Comparison of ENCODE assay signal across 9 cellular contexts in the genomic region with DNA sequence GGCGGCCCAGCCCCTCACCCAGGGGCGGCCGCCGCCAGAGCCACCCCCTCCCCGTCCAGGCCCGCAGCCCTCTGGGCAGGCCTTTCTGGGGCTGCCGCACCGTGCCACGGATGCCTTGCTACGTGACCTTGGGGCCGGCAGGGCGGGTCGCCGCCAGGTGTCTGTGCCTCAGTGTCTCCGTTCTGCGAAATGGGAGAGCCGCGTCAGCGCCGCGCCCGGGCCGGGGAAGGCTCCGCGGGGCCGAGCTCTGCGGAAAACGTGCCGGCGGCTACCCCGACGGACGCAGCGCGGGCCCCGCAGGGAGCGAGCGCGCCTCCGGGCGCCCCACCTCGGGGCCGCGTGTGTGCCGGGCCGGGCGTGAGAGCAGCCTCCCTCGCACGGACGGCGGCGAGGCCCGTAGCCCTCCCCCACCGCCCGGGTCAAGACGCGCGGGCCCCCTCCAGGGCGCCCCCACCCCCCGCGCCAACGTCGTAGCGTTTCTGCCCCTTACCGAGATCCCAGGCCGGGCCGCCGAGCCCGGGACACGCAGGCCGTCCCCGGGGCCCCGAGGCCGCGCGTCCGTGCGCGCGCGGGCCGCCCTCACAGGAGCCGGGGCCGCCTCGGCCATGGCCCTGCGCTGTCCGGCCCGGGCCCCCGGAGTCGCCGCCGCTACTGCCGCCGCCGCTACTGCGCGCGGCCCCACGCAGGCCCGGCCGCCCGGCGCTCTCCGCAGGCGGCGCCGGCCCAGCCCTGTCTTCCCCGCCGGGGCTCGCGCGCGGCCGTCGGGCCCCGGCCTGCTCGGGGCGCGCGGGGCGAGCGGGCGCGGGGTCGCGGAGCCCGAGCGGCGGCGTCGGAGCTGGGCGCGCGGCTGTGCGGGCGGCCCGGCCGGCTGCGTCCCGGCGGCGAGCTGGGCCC. TPM values are rescaled to one million over a fixed set of nuclear protein-coding genes. Genes with fewer than 3 reads are reported as not detected.
A peak's percentile ranks its signal among the peaks of the same experiment; 100 is the strongest.
DNase-seq lines count a peak whose midpoint lies in the region; ATAC-seq, FAIRE-seq and TF ChIP-seq lines count a peak whose summit lies in the region.
"Had no signal": no experiment of that assay in that cellular context is flagged by ENCODE, and none has a peak within 500 bp of the region (broad histone marks: within the 10 kb centered on the region; RNA-seq: fewer than 3 reads in every experiment).

No MANE protein-coding gene starts in this region.

- peak overlapping the region; percentile 72 for H3K4me3 Mint-ChIP-seq in MCF 10A (ENCODE audit: unreplicated experiment)
- peak overlapping the region; percentile 25 to 56 for H3K4me3 Mint-ChIP-seq in stimulated activated naive CD8-positive, alpha-beta T cell treated with anti-CD3 and anti-CD28 coated beads, Interleukin-15, amount 100 ng/mL, for 72 hours

- CTCF ChIA-PET in MCF 10A (lab: Yijun Ruan, JAX): interaction anchor here (0.6 to 1.9 kb wide), 20 partner anchors 9 to 1163 kb away, joined by 3 to 10 read pairs (median 4); no protein-coding TSS in a partner anchor
- CTCF ChIA-PET in HepG2 (lab: Yijun Ruan, JAX; ENCODE audit: low intra/inter-chr PET ratio, low total read pairs): interaction anchor here (2.0 kb wide), 1 partner anchor 38 kb away, joined by 8 read pairs; a partner anchor contains a TSS

- H3K4me2 ChIP-seq in HepG2 (ENCODE audit: low read depth, low read length): peak overlapping the region; percentile 83

- H3K27me3 Mint-ChIP-seq in MCF 10A (ENCODE audit: insufficient read depth, unreplicated experiment): no peaks in the 10 kb centered on the region
- peaks cover 16% of the 10 kb centered on the region for H3K27me3 Mint-ChIP-seq in stimulated activated naive CD8-positive, alpha-beta T cell treated with anti-CD3 and anti-CD28 coated beads, Interleukin-15, amount 100 ng/mL, for 72 hours

- TF ChIP-seq POLR2A in HepG2 (IDR thresholded peaks at IDR 0.05; ENCODE audit: insufficient read depth in 1 of 2, low read depth in 2 of 2, low read length in 2 of 2): no peak

- FAIRE-seq in HepG2 (lab: Jason Lieb, UNC): no peak
- FAIRE-seq: G401.6 had no signal

- H2AFZ ChIP-seq in HepG2 (ENCODE audit: low read length): no peak overlapping the region

- intact Hi-C loops in MCF 10A (cut with micrococcal nuclease): loop anchor here (2.0 kb wide), 2 partner anchors 37 to 149 kb away; a partner anchor contains a TSS
- intact Hi-C loops in HepG2 (cut with micrococcal nuclease; ENCODE audit: unreplicated experiment): no loop called here

- peaks cover 26% of the 10 kb centered on the region for H3K36me3 Mint-ChIP-seq in MCF 10A (ENCODE audit: insufficient read depth, unreplicated experiment)

- TF ChIP-seq CTCF in LNCaP clone FGC (IDR thresholded peaks at IDR 0.05; ENCODE audit: control insufficient read depth, extremely low read depth, insufficient read depth): no peak
- no peak for TF ChIP-seq CTCF in MCF 10A (IDR thresholded peaks at IDR 0.05; ENCODE audit: unreplicated experiment)
- TF ChIP-seq CTCF in HepG2 (CRISPR knock-in tag; IDR thresholded peaks at IDR 0.05): no peak

- no peaks in the 10 kb centered on the region for H3K27me3 ChIP-seq in HepG2 (ENCODE audit: control insufficient read depth in 1 of 2, insufficient read depth in 2 of 2, low read length in 2 of 2)

- WGBS in HepG2 (ENCODE audit: low lambda C conversion rate): 0% methylated on average over 9 of the region's 142 CpGs

- TF ChIP-seq RAD21 in HepG2 (CRISPR knock-in tag; IDR thresholded peaks at IDR 0.05): no peak

- in situ Hi-C loops in HepG2 (cut with HindIII; ENCODE audit: extremely low pct_ligation_motif_present, low pct_unique_long_range_greater_than_20kb): no loop called here

- BruUV-seq in MCF 10A (replicated peaks; lab: Mats Ljungman, UMichigan): no TSS peak
- no TSS peak for BruUV-seq in HepG2 (replicated peaks; lab: Mats Ljungman, UMichigan)

- TF ChIP-seq EP300 in HepG2 (IDR thresholded peaks at IDR 0.05; ENCODE audit: low read depth in 2 of 2, low read length in 2 of 2): no peak
- no peak for TF ChIP-seq EP300 in HepG2 (CRISPR knock-in tag; IDR thresholded peaks at IDR 0.05; ENCODE audit: borderline replicate concordance)

- peaks cover 16% of the 10 kb centered on the region for H3K4me1 Mint-ChIP-seq in MCF 10A (ENCODE audit: insufficient read depth, unreplicated experiment)
- H3K4me1 Mint-ChIP-seq in stimulated activated naive CD8-positive, alpha-beta T cell treated with anti-CD3 and anti-CD28 coated beads, Interleukin-15, amount 100 ng/mL, for 72 hours: peaks cover 27% of the 10 kb centered on the region

- H3K9ac ChIP-seq in HepG2 (ENCODE audit: insufficient read depth, low read depth, low read length): peak overlapping the region; percentile 75

- H3K79me2 ChIP-seq in HepG2 (ENCODE audit: insufficient read depth, low read length): peaks cover 12% of the 10 kb centered on the region

- H3K4me3 ChIP-seq in LNCaP clone FGC (ENCODE audit: low read depth, low read length) (peak overlapping the region; percentile 58), HepG2 (replicated peaks in 1 of 3; ENCODE audit: insufficient read depth in 1 of 3, low read depth in 2 of 3, low read length in 3 of 3) (peak overlapping the region; percentile 83)

- DNase-seq in NCI-H2227 (lab: John Stamatoyannopoulos, UW; ENCODE audit: unreplicated experiment) (peak; percentile 53), NCI-H2227 treated with DMSO at 0.1 percent for 48 hours (lab: John Stamatoyannopoulos, UW) (no peak), LNCaP clone FGC (ENCODE audit: low read depth) (no peak), MCF 10A (ENCODE audit: unreplicated experiment) (no peak), HepG2 (ENCODE audit: low spot score) (no peak), NCI-H1048 (lab: John Stamatoyannopoulos, UW) (no peak)
- DNase-seq in stimulated activated naive CD8-positive, alpha-beta T cell treated with anti-CD3 and anti-CD28 coated beads, Interleukin-15, amount 100 ng/mL, for 72 hours: peak; percentile 18 to 28

- H3K9me3 ChIP-seq in HepG2 (ENCODE audit: low read length): no peaks in the 10 kb centered on the region

- H3K9me3 Mint-ChIP-seq in MCF 10A (ENCODE audit: unreplicated experiment): no peaks in the 10 kb centered on the region
- H3K9me3 Mint-ChIP-seq in stimulated activated naive CD8-positive, alpha-beta T cell treated with anti-CD3 and anti-CD28 coated beads, Interleukin-15, amount 100 ng/mL, for 72 hours: no peaks in the 10 kb centered on the region

- peaks cover 6 to 20% of the 10 kb centered on the region in 2 experiments for H3K36me3 ChIP-seq in HepG2 (replicated peaks in 1 of 2; ENCODE audit: control insufficient read depth in 1 of 2, insufficient read depth in 2 of 2, low read length in 2 of 2)

- H3K4me1 ChIP-seq in HepG2 (ENCODE audit: insufficient read depth, low read length): peaks cover 12% of the 10 kb centered on the region

- no peaks in the 10 kb centered on the region; the same call in 1 of the 2 replicates for H4K20me1 ChIP-seq in HepG2 (ENCODE audit: insufficient read depth, low read length)

- H3K27ac Mint-ChIP-seq in MCF 10A (ENCODE audit: low read depth, unreplicated experiment): no peak overlapping the region
- no peak overlapping the region for H3K27ac Mint-ChIP-seq in stimulated activated naive CD8-positive, alpha-beta T cell treated with anti-CD3 and anti-CD28 coated beads, Interleukin-15, amount 100 ng/mL, for 72 hours

- H3K27ac ChIP-seq in HepG2 (ENCODE audit: extremely low read length, insufficient read depth, low read length): no peak overlapping the region

- ATAC-seq in GM21825 (IDR thresholded peaks at IDR 0.05; ENCODE audit: unreplicated experiment): peak; percentile 29
- peak; percentile 24 for ATAC-seq in HepG2
- ATAC-seq in stimulated activated naive CD8-positive, alpha-beta T cell treated with anti-CD3 and anti-CD28 coated beads, Interleukin-15, amount 100 ng/mL, for 72 hours: peak; percentile 51

- POLR2A ChIA-PET in MCF 10A (lab: Yijun Ruan, JAX) (interaction anchor here (0.5 to 2.5 kb wide), 11 partner anchors 13 to 406 kb away, joined by 3 to 7 read pairs (median 3); a partner anchor contains a TSS), HepG2 (lab: Yijun Ruan, JAX) (interaction anchor here (1.0 to 2.0 kb wide), 5 partner anchors 37 to 431 kb away, joined by 3 to 16 read pairs (median 4); a partner anchor contains a TSS)

RNA-seq across cellular contexts. Expression of a gene that starts 1.1 kb away (rescaled TPM):
- total RNA-seq in MCF 10A (2022) (19.5 and 22.9 TPM in 2 replicates), HepG2 (2016; rRNA removed; fragmentation: Illumina TruSeq; extraction: Trizol) (4.4 and 6.0 TPM in 2 replicates)
- 1.1 and 1.2 TPM in 2 replicates for total RNA-seq in HepG2 (2016; cell fraction: cytosol; rRNA removed; fragmentation: Illumina TruSeq; extraction: Trizol; ENCODE audit: low read depth)
- total RNA-seq in HepG2 (2016; cell fraction: insoluble cytoplasmic fraction; rRNA removed; fragmentation: Illumina TruSeq; extraction: Trizol): 3.5 and 5.9 TPM in 2 replicates
- 4.0 and 4.1 TPM in 2 replicates for total RNA-seq in HepG2 (2016; cell fraction: membrane; rRNA removed; fragmentation: Illumina TruSeq; extraction: Trizol)
- 3.7 and 3.9 TPM in 2 replicates for total RNA-seq in HepG2 (2016; cell fraction: nucleus; rRNA removed; fragmentation: Illumina TruSeq; extraction: Trizol)
- 3.8 and 4.8 TPM in 2 replicates for polyA plus RNA-seq in HepG2 (2011; rRNA removed)
- 3.9 and 5.3 TPM in 2 replicates for polyA plus RNA-seq in HepG2 (2011; cell fraction: cytosol; rRNA removed)
- polyA plus RNA-seq in HepG2 (2011; cell fraction: nucleus; rRNA removed): 3.7 and 3.8 TPM in 2 replicates
- polyA plus RNA-seq in HepG2 (2012): 3.7 and 4.3 TPM in 2 replicates
- polyA plus RNA-seq in HepG2 (2016; cell fraction: cytosol; fragmentation: Illumina TruSeq; extraction: Trizol; ENCODE audit: low read depth): 0.96 and 1.2 TPM in 2 replicates
- 7.4 and 9.5 TPM in 2 replicates for polyA plus RNA-seq in HepG2 (2016; cell fraction: insoluble cytoplasmic fraction; fragmentation: Illumina TruSeq; extraction: Trizol; ENCODE audit: low read depth)
- 3.4 and 3.5 TPM in 2 replicates for polyA plus RNA-seq in HepG2 (2016; cell fraction: membrane; fragmentation: Illumina TruSeq; extraction: Trizol; ENCODE audit: low read depth)
- polyA plus RNA-seq in HepG2 (2016; cell fraction: nucleus; fragmentation: Illumina TruSeq; extraction: Trizol; ENCODE audit: insufficient read depth, low read depth): 7.3 and 8.5 TPM in 2 replicates
- polyA minus RNA-seq in HepG2 (2011; rRNA and poly(A)+ RNA removed; ENCODE audit: low replicate concordance): 5.7 and 8.2 TPM in 2 replicates
- polyA minus RNA-seq in HepG2 (2011; cell fraction: cytosol; rRNA and poly(A)+ RNA removed): 5.0 and 5.4 TPM in 2 replicates
- polyA minus RNA-seq in HepG2 (2011; cell fraction: nucleus; rRNA and poly(A)+ RNA removed): 3.2 and 3.7 TPM in 2 replicates

RNA-seq across cellular contexts. Expression of a gene that starts 37.8 kb away (rescaled TPM):
- total RNA-seq in MCF 10A (2022) (22.0 and 23.7 TPM in 2 replicates), HepG2 (2016; rRNA removed; fragmentation: Illumina TruSeq; extraction: Trizol) (8.0 and 8.1 TPM in 2 replicates)
- 1.4 and 1.5 TPM in 2 replicates for total RNA-seq in HepG2 (2016; cell fraction: cytosol; rRNA removed; fragmentation: Illumina TruSeq; extraction: Trizol; ENCODE audit: low read depth)
- total RNA-seq in HepG2 (2016; cell fraction: insoluble cytoplasmic fraction; rRNA removed; fragmentation: Illumina TruSeq; extraction: Trizol): 6.1 and 8.8 TPM in 2 replicates
- total RNA-seq in HepG2 (2016; cell fraction: membrane; rRNA removed; fragmentation: Illumina TruSeq; extraction: Trizol): 4.5 and 5.4 TPM in 2 replicates
- total RNA-seq in HepG2 (2016; cell fraction: nucleus; rRNA removed; fragmentation: Illumina TruSeq; extraction: Trizol): 6.8 and 7.9 TPM in 2 replicates
- 3.8 and 4.1 TPM in 2 replicates for polyA plus RNA-seq in HepG2 (2011; rRNA removed)
- 2.1 and 2.5 TPM in 2 replicates for polyA plus RNA-seq in HepG2 (2011; cell fraction: cytosol; rRNA removed)
- polyA plus RNA-seq in HepG2 (2011; cell fraction: nucleus; rRNA removed): 12.0 and 13.8 TPM in 2 replicates
- polyA plus RNA-seq in HepG2 (2012): 3.9 and 4.3 TPM in 2 replicates
- 0.61 and 0.66 TPM in 2 replicates for polyA plus RNA-seq in HepG2 (2016; cell fraction: cytosol; fragmentation: Illumina TruSeq; extraction: Trizol; ENCODE audit: low read depth)
- 4.8 and 8.0 TPM in 2 replicates for polyA plus RNA-seq in HepG2 (2016; cell fraction: insoluble cytoplasmic fraction; fragmentation: Illumina TruSeq; extraction: Trizol; ENCODE audit: low read depth)
- 1.5 and 1.8 TPM in 2 replicates for polyA plus RNA-seq in HepG2 (2016; cell fraction: membrane; fragmentation: Illumina TruSeq; extraction: Trizol; ENCODE audit: low read depth)
- 15.0 and 16.0 TPM in 2 replicates for polyA plus RNA-seq in HepG2 (2016; cell fraction: nucleus; fragmentation: Illumina TruSeq; extraction: Trizol; ENCODE audit: insufficient read depth, low read depth)
- 11.2 and 15.4 TPM in 2 replicates for polyA minus RNA-seq in HepG2 (2011; rRNA and poly(A)+ RNA removed; ENCODE audit: low replicate concordance)
- 4.7 and 5.1 TPM in 2 replicates for polyA minus RNA-seq in HepG2 (2011; cell fraction: cytosol; rRNA and poly(A)+ RNA removed)
- polyA minus RNA-seq in HepG2 (2011; cell fraction: nucleus; rRNA and poly(A)+ RNA removed): 10.4 and 12.0 TPM in 2 replicates

Comparison
In these comparisons a context has a peak if more than half of its experiments do, and no peak if none do; other contexts are left out.
1. DNase-seq: peak in NCI-H2227 (single experiment) and stimulated activated naive CD8-positive, alpha-beta T cell treated with anti-CD3 and anti-CD28 coated beads, Interleukin-15, amount 100 ng/mL, for 72 hours (2 of 2); none in NCI-H2227 treated with DMSO at 0.1 percent for 48 hours (single experiment), LNCaP clone FGC (single experiment), MCF 10A (single experiment), HepG2 (single experiment) and NCI-H1048 (single experiment).
2. Peak in every context shown above with its lines, with median percentiles within 50 percentile points of each other: ATAC-seq.